In genomic region chr1:150213170-150214098, GRCh38 we compare ENCODE assay signal across 9 cellular contexts. TPM values are rescaled to one million over a fixed set of nuclear protein-coding genes. Genes with fewer than 3 reads are reported as not detected.
DNase-seq lines count a peak whose midpoint lies in the region; ATAC-seq and TF ChIP-seq lines count a peak whose summit lies in the region.
"Had no signal": no experiment of that assay in that cellular context is flagged by ENCODE, and none has a peak within 500 bp of the region (broad histone marks: within the 10 kb centered on the region; RNA-seq: fewer than 3 reads in every experiment).

No MANE protein-coding gene starts in this region.

- 18% methylated on average over 38 of the region's 38 CpGs for WGBS in esophagus muscularis mucosa

- peak overlapping the region; percentile 73 for H3K4me2 ChIP-seq in OCI-LY3 (ENCODE audit: low read length)

- TF ChIP-seq POLR2A in esophagus muscularis mucosa (IDR thresholded peaks at IDR 0.05; ENCODE audit: low read depth): no peak

- H3K79me2 ChIP-seq in OCI-LY3 (ENCODE audit: low read length): no peaks in the 10 kb centered on the region

- peak overlapping the region; percentile 85 for H2AFZ ChIP-seq in OCI-LY3 (ENCODE audit: low read depth, low read length)

- peak; percentile 59 for TF ChIP-seq CTCF in BE2C (IDR thresholded peaks at IDR 0.05; ENCODE audit: low read depth, low read length)
- peak; percentile 87 for TF ChIP-seq CTCF in OCI-LY3 (IDR thresholded peaks at IDR 0.05; ENCODE audit: low read depth, low read length)
- peak; percentile 35 to 44 (median 40) for TF ChIP-seq CTCF in esophagus muscularis mucosa (IDR thresholded peaks at IDR 0.05)

- H3K27me3 ChIP-seq in BE2C (no peaks in the 10 kb centered on the region), OCI-LY3 (ENCODE audit: low read depth, low read length) (no peaks in the 10 kb centered on the region), esophagus muscularis mucosa (no peaks in the 10 kb centered on the region), muscle layer of colon (ENCODE audit: control insufficient read depth in 1 of 2, insufficient read depth in 2 of 2, low read length in 2 of 2) (no peaks in the 10 kb centered on the region)

- H3K36me3 ChIP-seq in BE2C (no peaks in the 10 kb centered on the region), OCI-LY3 (replicated peaks; ENCODE audit: low read depth, low read length) (peaks cover 4% of the 10 kb centered on the region), esophagus muscularis mucosa (no peaks in the 10 kb centered on the region), muscle layer of colon (ENCODE audit: insufficient read depth, low read length) (no peaks in the 10 kb centered on the region)

- peak; percentile 78 for ATAC-seq in GM19324 (IDR thresholded peaks at IDR 0.05; ENCODE audit: low FRiP score, unreplicated experiment)
- ATAC-seq in HG03571 (IDR thresholded peaks at IDR 0.05; ENCODE audit: unreplicated experiment): peak; percentile 86

- H3K9me3 ChIP-seq in BE2C (no peaks in the 10 kb centered on the region), OCI-LY3 (ENCODE audit: insufficient read depth, low read length) (no peaks in the 10 kb centered on the region), esophagus muscularis mucosa (no peaks in the 10 kb centered on the region), muscle layer of colon (ENCODE audit: low read length) (no peaks in the 10 kb centered on the region)

- H3K4me1 ChIP-seq in BE2C: peaks cover 4% of the 10 kb centered on the region; the same call in 1 of the 2 replicates
- H3K4me1 ChIP-seq in OCI-LY3 (ENCODE audit: low read length): peaks cover 11% of the 10 kb centered on the region
- H3K4me1 ChIP-seq in esophagus muscularis mucosa: peaks cover 4 to 11% (median 5%) of the 10 kb centered on the region in 4 donors
- H3K4me1 ChIP-seq in muscle layer of colon (ENCODE audit: insufficient read depth, low read length): peaks cover 5% of the 10 kb centered on the region

- no peaks in the 10 kb centered on the region for H4K20me1 ChIP-seq in OCI-LY3 (ENCODE audit: insufficient read depth, low read length)

- no peak for TF ChIP-seq EP300 in esophagus muscularis mucosa (IDR thresholded peaks at IDR 0.05)

- peak overlapping the region; percentile 68 for H3K4me3 ChIP-seq in BE2C (ENCODE audit: low read depth, low read length)
- H3K4me3 ChIP-seq in OCI-LY3 (ENCODE audit: low read length): peak overlapping the region; percentile 76
- peak overlapping the region; percentile 50 to 62 (median 54) for H3K4me3 ChIP-seq in esophagus muscularis mucosa
- peak overlapping the region; percentile 1 to 58 for H3K4me3 ChIP-seq in muscle layer of colon (ENCODE audit: low read depth in 1 of 2, low read length in 2 of 2)

- H3K27ac ChIP-seq in OCI-LY3 (ENCODE audit: low read length) (peak overlapping the region; percentile 75), esophagus muscularis mucosa (replicated peaks in 1 of 4) (peak overlapping the region; percentile 77 to 87 (median 84)), muscle layer of colon (ENCODE audit: low read depth, low read length) (peak overlapping the region; percentile 25)

- DNase-seq in BE2C: peak; percentile 97
- peak; percentile 90 to 94 for DNase-seq in activated T-cell treated with anti-CD3 and anti-CD28 coated beads, Interleukin-2, amount 50 U/mL, for 48 hours
- peak; percentile 99 for DNase-seq in esophagus muscularis mucosa (ENCODE audit: extremely low spot score)
- peak; percentile 83 for DNase-seq in stimulated activated CD8-positive, alpha-beta memory T cell treated with anti-CD3 and anti-CD28 coated beads, Interleukin-7, amount 100 ng/mL, for 24 hours (ENCODE audit: low read depth)

- H3K9ac ChIP-seq in OCI-LY3 (ENCODE audit: low read length) (peak overlapping the region; percentile 69), muscle layer of colon (ENCODE audit: low read length) (peak overlapping the region; percentile 36)

- intact Hi-C loops in esophagus muscularis mucosa (cut with DNase I): no loop called here

RNA-seq across cellular contexts. Expression of gene ANP32E, which starts 22.5 kb away (rescaled TPM):
- polyA plus RNA-seq in BE2C (2012; ENCODE audit: insufficient read depth, insufficient read length, low read depth): 32.3 TPM
- total RNA-seq in esophagus muscularis mucosa: 10 to 100 TPM; 15.6 to 20.3 (median 18.6) TPM

RNA-seq across cellular contexts. Expression of gene CA14, which starts 44.1 kb away (rescaled TPM):
- polyA plus RNA-seq in BE2C (2012; ENCODE audit: insufficient read depth, insufficient read length, low read depth): 2.8 TPM
- total RNA-seq in esophagus muscularis mucosa: 1 to 10 TPM in 1 of 4 donors, under 1 TPM in 2, not detected in 1; 0.33 to 1.0 (median 0.42) TPM
- total RNA-seq: T-helper 1 cell treated with Interleukin-12 subunit alpha and Interleukin-12 subunit beta and Interleukin-4 antibody, amounts not matched to agents 30 ng/mL and 1 ng/mL, for 36 hours had no signal

RNA-seq across cellular contexts. Expression of gene APH1A, which starts 55.4 kb away (rescaled TPM):
- 136 TPM for polyA plus RNA-seq in BE2C (2012; ENCODE audit: insufficient read depth, insufficient read length, low read depth)
- 10 to 100 TPM; 36.1 to 63.5 (median 49.7) TPM for total RNA-seq in esophagus muscularis mucosa

RNA-seq across cellular contexts. Expression of gene C1orf54, which starts 59.2 kb away (rescaled TPM):
- polyA plus RNA-seq in BE2C (2012; ENCODE audit: insufficient read depth, insufficient read length, low read depth): 1.6 TPM
- 10 to 100 TPM; 15.2 to 36.1 (median 18.0) TPM for total RNA-seq in esophagus muscularis mucosa

Comparison
In these comparisons a context has a peak if more than half of its experiments do, and no peak if none do; other contexts are left out.
1. Peak in every context shown above with its lines: DNase-seq, ATAC-seq, H3K4me3 ChIP-seq and H3K27ac ChIP-seq.
2. H3K27ac ChIP-seq: peak in every context shown above with its lines; median percentile 84 in esophagus muscularis mucosa; 75 in OCI-LY3; 25 in muscle layer of colon.